ENCODE assay signal across 22 cellular contexts in genomic region chr7:98242934-98243333, GRCh38. TPM values are rescaled to one million over a fixed set of nuclear protein-coding genes. Genes with fewer than 3 reads are reported as not detected.
DNase-seq lines count a peak whose midpoint lies in the region; ATAC-seq and TF ChIP-seq lines count a peak whose summit lies in the region.
"Had no signal": no experiment of that assay in that cellular context is flagged by ENCODE, and none has a peak within 500 bp of the region (broad histone marks: within the 10 kb centered on the region; RNA-seq: fewer than 3 reads in every experiment).

No MANE protein-coding gene starts in this region.

- H3K4me1 ChIP-seq in HEK293 (ENCODE audit: control insufficient read depth, insufficient read depth, low read length) (no peaks in the 10 kb centered on the region), neuronal stem cell (ENCODE audit: control insufficient read depth in 2 of 2, insufficient read depth in 1 of 2, low read depth in 1 of 2, low read length in 2 of 2) (peaks cover 2 to 4% of the 10 kb centered on the region in 2 donors)
- H3K4me1 ChIP-seq: A549, BE2C had no signal

- H2AFZ ChIP-seq in neuronal stem cell (ENCODE audit: low read length), result no peak overlapping the region
- H2AFZ ChIP-seq: GM23248 had no signal

- H3K23ac ChIP-seq in neuronal stem cell (ENCODE audit: low read depth, low read length, poor library complexity), result no peak overlapping the region

- TF ChIP-seq CTCF in HEK293 (tag by site-specific recombination; IDR thresholded peaks at IDR 0.05), result no peak

- POLR2A ChIA-PET in HEK293 (lab: Yijun Ruan, JAX), result no interaction called here

- no peak overlapping the region for H2BK120ac ChIP-seq in neuronal stem cell (ENCODE audit: low read depth, low read length)

- no peak overlapping the region for H3K14ac ChIP-seq in neuronal stem cell (ENCODE audit: low read length)

- H3K4me1 Mint-ChIP-seq in activated naive CD8-positive, alpha-beta T cell treated with anti-CD3 and anti-CD28 coated beads for 36 hours, result peaks cover under 1% of the 10 kb centered on the region
- H3K4me1 Mint-ChIP-seq in activated naive CD8-positive, alpha-beta T cell treated with anti-CD3 and anti-CD28 coated beads, Interleukin-2, amount 50 U/mL, for 24 hours, result peaks cover 4% of the 10 kb centered on the region

- H2BK15ac ChIP-seq in neuronal stem cell (ENCODE audit: low read length), result no peak overlapping the region

- H3K36me3 ChIP-seq in HEK293 (ENCODE audit: control insufficient read depth in 2 of 2, insufficient read depth in 1 of 2, low read length in 2 of 2), result peaks cover 0 to 9% of the 10 kb centered on the region in 2 experiments; a peak in 2 of 3 replicates
- H3K36me3 ChIP-seq in neuronal stem cell (replicated peaks in 1 of 2; ENCODE audit: control insufficient read depth in 2 of 2, insufficient read depth in 2 of 2, low read length in 2 of 2), result peaks cover 6 to 31% of the 10 kb centered on the region in 2 donors
- H3K36me3 ChIP-seq: BE2C had no signal

- CTCF ChIA-PET in HEK293 (lab: Yijun Ruan, JAX), result no interaction called here

- H3K27me3 Mint-ChIP-seq in activated naive CD8-positive, alpha-beta T cell treated with anti-CD3 and anti-CD28 coated beads for 36 hours, result no peaks in the 10 kb centered on the region
- no peaks in the 10 kb centered on the region for H3K27me3 Mint-ChIP-seq in activated naive CD8-positive, alpha-beta T cell treated with anti-CD3 and anti-CD28 coated beads, Interleukin-2, amount 50 U/mL, for 24 hours
- H3K27me3 Mint-ChIP-seq: CD4-positive, alpha-beta T cell; CD8-positive, alpha-beta memory T cell had no signal

- DNase-seq in activated naive CD8-positive, alpha-beta T cell treated with anti-CD3 and anti-CD28 coated beads for 36 hours, result no peak
- DNase-seq in activated naive CD8-positive, alpha-beta T cell treated with anti-CD3 and anti-CD28 coated beads, Interleukin-2, amount 50 U/mL, for 24 hours, result no peak
- DNase-seq in GM03348 (ENCODE audit: low spot score) (peak; percentile 4), neuronal stem cell (ENCODE audit: low spot score) (no peak)
- DNase-seq in activated CD4-positive, alpha-beta T cell treated with anti-CD3 and anti-CD28 coated beads for 48 hours, result no peak
- DNase-seq: 8988T; ACHN; AML-193; BE2C; CD4-positive, alpha-beta T cell; CD8-positive, alpha-beta memory T cell; DMS 273 treated with DMSO at 0.1 percent for 48 hours; DMS79; EL; GF-D8; GM23248; HCEC 1CT had no signal

- H3K4me3 ChIP-seq in HEK293 (ENCODE audit: low read depth, low read length) (no peak overlapping the region), neuronal stem cell (ENCODE audit: low read length in 2 of 2) (no peak overlapping the region)
- H3K4me3 ChIP-seq: A549; BLaER1 treated with 17β-estradiol and CSF1 and Interleukin-3, amounts not matched to agents 10 nM and 100 nM; GM23248 had no signal

- H3K27me3 ChIP-seq in neuronal stem cell (ENCODE audit: control insufficient read depth in 3 of 3, insufficient read depth in 3 of 3, low read depth in 1 of 3, low read length in 3 of 3), result no peaks in the 10 kb centered on the region
- H3K27me3 ChIP-seq: BE2C; BLaER1 treated with 17β-estradiol and CSF1 and Interleukin-3, amounts not matched to agents 10 nM and 100 nM had no signal

- H2AK5ac ChIP-seq in neuronal stem cell (ENCODE audit: low read depth, low read length), result no peak overlapping the region

- H3K27ac Mint-ChIP-seq in activated naive CD8-positive, alpha-beta T cell treated with anti-CD3 and anti-CD28 coated beads for 36 hours, result peak overlapping the region; percentile 38
- no peak overlapping the region for H3K27ac Mint-ChIP-seq in activated naive CD8-positive, alpha-beta T cell treated with anti-CD3 and anti-CD28 coated beads, Interleukin-2, amount 50 U/mL, for 24 hours
- H3K27ac Mint-ChIP-seq: CD4-positive, alpha-beta T cell; CD8-positive, alpha-beta memory T cell had no signal

- no peak overlapping the region for H4K91ac ChIP-seq in neuronal stem cell (ENCODE audit: low read depth, low read length, poor library complexity)

- no peak overlapping the region for H3K4me2 ChIP-seq in neuronal stem cell (ENCODE audit: insufficient read depth, low read length, poor library complexity, severe bottlenecking)
- H3K4me2 ChIP-seq: A549 had no signal

- H4K8ac ChIP-seq in neuronal stem cell (ENCODE audit: low read depth, low read length), result no peak overlapping the region

- H3K9me3 ChIP-seq in HEK293 (ENCODE audit: control insufficient read depth, insufficient read depth, low read depth, low read length), result no peaks in the 10 kb centered on the region
- H3K9me3 ChIP-seq in neuronal stem cell (replicated peaks in 1 of 2; ENCODE audit: control insufficient read depth in 2 of 2, insufficient read depth in 1 of 2, low read depth in 1 of 2, low read length in 2 of 2), result no peaks in the 10 kb centered on the region
- H3K9me3 ChIP-seq: A549; BE2C; BLaER1 treated with 17β-estradiol and CSF1 and Interleukin-3, amounts not matched to agents 10 nM and 100 nM had no signal

- peaks cover 3% of the 10 kb centered on the region for H3K79me1 ChIP-seq in neuronal stem cell (ENCODE audit: low read depth, low read length)

- H3K27ac ChIP-seq in HEK293 (ENCODE audit: extremely low read depth, low read depth, low read length), result no peak overlapping the region
- no peak overlapping the region for H3K27ac ChIP-seq in neuronal stem cell (replicated peaks; ENCODE audit: low read length)
- H3K27ac ChIP-seq: A549; BLaER1 treated with 17β-estradiol and CSF1 and Interleukin-3, amounts not matched to agents 10 nM and 100 nM; GM23248 had no signal

- no peak overlapping the region for H3K18ac ChIP-seq in neuronal stem cell (ENCODE audit: low read length)

- H3K4me3 Mint-ChIP-seq in activated naive CD8-positive, alpha-beta T cell treated with anti-CD3 and anti-CD28 coated beads for 36 hours, result no peak overlapping the region
- H3K4me3 Mint-ChIP-seq in activated naive CD8-positive, alpha-beta T cell treated with anti-CD3 and anti-CD28 coated beads, Interleukin-2, amount 50 U/mL, for 24 hours, result no peak overlapping the region
- H3K4me3 Mint-ChIP-seq: CD14-positive monocyte; CD4-positive, alpha-beta T cell; CD8-positive, alpha-beta memory T cell had no signal

- ATAC-seq in activated naive CD8-positive, alpha-beta T cell treated with anti-CD3 and anti-CD28 coated beads, Interleukin-2, amount 50 U/mL, for 24 hours, result no peak
- no peak for ATAC-seq in HG03108 (IDR thresholded peaks at IDR 0.05; ENCODE audit: unreplicated experiment)
- ATAC-seq: A549 had no signal

- no peak overlapping the region for H3K4ac ChIP-seq in neuronal stem cell (ENCODE audit: low read length)

- no CpG with 5 or more reads among the region's 4 CpGs for WGBS in neuronal stem cell (ENCODE audit: extremely low coverage in 2 of 2, insufficient read length in 2 of 2, insufficient replicate concordance in 1 of 2), 2 donors

- no peaks in the 10 kb centered on the region for H3K9me3 Mint-ChIP-seq in activated naive CD8-positive, alpha-beta T cell treated with anti-CD3 and anti-CD28 coated beads for 36 hours
- H3K9me3 Mint-ChIP-seq in activated naive CD8-positive, alpha-beta T cell treated with anti-CD3 and anti-CD28 coated beads, Interleukin-2, amount 50 U/mL, for 24 hours, result no peaks in the 10 kb centered on the region
- H3K9me3 Mint-ChIP-seq: CD4-positive, alpha-beta T cell; CD8-positive, alpha-beta memory T cell had no signal

- H3K9ac ChIP-seq in neuronal stem cell (ENCODE audit: low read depth, low read length, poor library complexity), result no peak overlapping the region
- H3K9ac ChIP-seq: GM23248 had no signal

- peak overlapping the region; percentile 66 for H2BK5ac ChIP-seq in neuronal stem cell (ENCODE audit: low read length)

- no peak overlapping the region for H2BK12ac ChIP-seq in neuronal stem cell (ENCODE audit: low read length)

- H3K36me3 Mint-ChIP-seq in activated naive CD8-positive, alpha-beta T cell treated with anti-CD3 and anti-CD28 coated beads for 36 hours, result peaks cover 2% of the 10 kb centered on the region
- H3K36me3 Mint-ChIP-seq in activated naive CD8-positive, alpha-beta T cell treated with anti-CD3 and anti-CD28 coated beads, Interleukin-2, amount 50 U/mL, for 24 hours (ENCODE audit: low read depth), result peaks cover 7% of the 10 kb centered on the region

TF ChIP-seq in HEK293, 187 proteins besides CTCF, POLR2A, EP300 and RAD21 (continues in another document):
- TF ChIP-seq EGR2 (tag by site-specific recombination; IDR thresholded peaks at IDR 0.05; ENCODE audit: low read depth) (peak; percentile 88), KLF1 (tag by site-specific recombination; IDR thresholded peaks at IDR 0.05) (peak; percentile 79), SCRT2 (tag by site-specific recombination; IDR thresholded peaks at IDR 0.05) (no peak), ZNF776 (tag by site-specific recombination; IDR thresholded peaks at IDR 0.05; ENCODE audit: borderline replicate concordance) (no peak), ZNF24 (tag by site-specific recombination; IDR thresholded peaks at IDR 0.05) (no peak), ZBTB21 (tag by site-specific recombination; IDR thresholded peaks at IDR 0.05) (no peak), GLI4 (tag by site-specific recombination; IDR thresholded peaks at IDR 0.05) (no peak), ZNF610 (tag by site-specific recombination; IDR thresholded peaks at IDR 0.05; ENCODE audit: borderline replicate concordance) (no peak), ZNF2 (tag by site-specific recombination; IDR thresholded peaks at IDR 0.05) (no peak), ZNF660 (tag by site-specific recombination; IDR thresholded peaks at IDR 0.05) (no peak), ZNF670 (tag by site-specific recombination; IDR thresholded peaks at IDR 0.05; ENCODE audit: low read depth) (no peak), ZSCAN30 (tag by site-specific recombination; IDR thresholded peaks at IDR 0.05) (no peak), ZSCAN16 (tag by site-specific recombination; IDR thresholded peaks at IDR 0.05) (no peak), ZNF416 (tag by site-specific recombination; IDR thresholded peaks at IDR 0.05) (no peak), ZNF23 (tag by site-specific recombination; IDR thresholded peaks at IDR 0.05; ENCODE audit: borderline replicate concordance) (no peak), ZFHX2 (tag by site-specific recombination; conservative IDR thresholded peaks at IDR 0.05) (peak; percentile 88)

RNA-seq across cellular contexts. Expression of gene TECPR1, which starts 9.1 kb away (rescaled TPM):
- total RNA-seq in activated naive CD8-positive, alpha-beta T cell treated with anti-CD3 and anti-CD28 coated beads for 36 hours, result 10 to 100 TPM; 18.3 to 25.6 TPM
- 7.3 TPM for polyA plus RNA-seq in neuronal stem cell (2013, experiment 1 of 2)
- 7.5 TPM for polyA plus RNA-seq in neuronal stem cell (2013, experiment 2 of 2)

RNA-seq across cellular contexts. Expression of gene BHLHA15, which starts 31.7 kb away (rescaled TPM):
- 1 to 10 TPM in 1 of 2 experiments, under 1 TPM in 1; 0.76 to 2.0 TPM for total RNA-seq in activated naive CD8-positive, alpha-beta T cell treated with anti-CD3 and anti-CD28 coated beads for 36 hours
- polyA plus RNA-seq in neuronal stem cell (2013, experiment 1 of 2), result 2.4 TPM
- 2.2 TPM for polyA plus RNA-seq in neuronal stem cell (2013, experiment 2 of 2)
- total RNA-seq: CD4-positive, alpha-beta T cell; CD8-positive, alpha-beta memory T cell; GM23248 had no signal
- polyA plus RNA-seq: CD14-positive monocyte; CD8-positive, alpha-beta memory T cell; GM23248 had no signal

RNA-seq across cellular contexts. Expression of gene BRI3, which starts 38.6 kb away (rescaled TPM):
- 10 to 100 TPM; 51.3 to 52.3 TPM for total RNA-seq in activated naive CD8-positive, alpha-beta T cell treated with anti-CD3 and anti-CD28 coated beads for 36 hours
- polyA plus RNA-seq in neuronal stem cell (2013, experiment 1 of 2), result 197 TPM
- polyA plus RNA-seq in neuronal stem cell (2013, experiment 2 of 2), result 198 TPM
